In the genomic region with DNA sequence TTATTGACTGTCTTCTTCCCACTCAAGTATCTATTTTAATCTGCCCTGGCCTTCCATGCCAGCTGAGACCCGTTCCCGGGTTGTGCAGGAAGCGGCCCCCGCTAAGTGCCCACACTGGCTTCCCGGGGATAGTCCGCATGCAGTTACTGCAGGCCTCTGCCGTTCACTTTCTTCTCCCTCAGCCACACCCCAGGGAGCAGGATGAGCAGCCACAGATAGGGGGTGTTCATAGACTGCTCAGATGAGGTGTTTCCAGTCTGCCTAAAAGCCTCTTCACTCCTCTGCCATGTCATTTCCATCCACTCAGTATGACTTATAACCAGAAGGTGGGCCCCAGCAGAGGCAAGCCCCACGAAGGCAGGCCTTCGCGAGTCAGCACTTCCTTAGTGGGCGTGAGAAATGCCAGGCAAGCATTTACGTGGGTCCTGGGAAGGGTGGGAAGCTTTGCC, we compare ENCODE assay signal across 9 cellular contexts. TPM values are rescaled to one million over a fixed set of nuclear protein-coding genes. Genes with fewer than 3 reads are reported as not detected.
DNase-seq lines count a peak whose midpoint lies in the region; ATAC-seq, FAIRE-seq and TF ChIP-seq lines count a peak whose summit lies in the region.
"Had no signal": no experiment of that assay in that cellular context is flagged by ENCODE, and none has a peak within 500 bp of the region (broad histone marks: within the 10 kb centered on the region; RNA-seq: fewer than 3 reads in every experiment).

No MANE protein-coding gene starts in this region.

- peaks cover 68% of the 10 kb centered on the region for H3K36me3 ChIP-seq in BLaER1
- H3K36me3 ChIP-seq in K562 (ENCODE audit: control insufficient read depth, insufficient read depth, low read length): peaks cover 65% of the 10 kb centered on the region; the same call in 2 of the 3 replicates
- H3K36me3 ChIP-seq in trophoblast cell (ENCODE audit: control insufficient read depth in 1 of 2, insufficient read depth in 2 of 2, low read length in 2 of 2): peaks cover 12 to 15% of the 10 kb centered on the region in 2 experiments

- H3K4me2 ChIP-seq in BLaER1 (peak overlapping the region; percentile 82), K562 (ENCODE audit: insufficient read depth, low read length) (no peak overlapping the region), trophoblast cell (ENCODE audit: low read length) (no peak overlapping the region)

- no peak overlapping the region for H3K4ac ChIP-seq in trophoblast cell (ENCODE audit: low read depth, low read length)

- intact Hi-C loops in K562 (cut with micrococcal nuclease): no loop called here

- H2AK5ac ChIP-seq in trophoblast cell (ENCODE audit: low read length): no peak overlapping the region

- TF ChIP-seq RAD21 in K562 (CRISPR knock-in tag; conservative IDR thresholded peaks at IDR 0.05 in 1 of 2, IDR thresholded peaks at IDR 0.05 in 1 of 2): no peak

- TF ChIP-seq CTCF in K562 (IDR thresholded peaks at IDR 0.05 in 2 of 3, conservative IDR thresholded peaks at IDR 0.05 in 1 of 3; ENCODE audit: insufficient read depth in 2 of 3, low read depth in 1 of 3, low read length in 3 of 3): no peak

- H2AFZ ChIP-seq in K562 (ENCODE audit: low read depth, low read length): no peak overlapping the region
- H2AFZ ChIP-seq in trophoblast cell (ENCODE audit: insufficient read depth, low read length, poor library complexity): no peak overlapping the region

- peaks cover 42% of the 10 kb centered on the region for H4K20me1 ChIP-seq in BLaER1
- H4K20me1 ChIP-seq in K562 (replicated peaks; ENCODE audit: control insufficient read depth, insufficient read depth, low read length): no peaks in the 10 kb centered on the region; the same call in 1 of the 2 replicates

- H3K23ac ChIP-seq in trophoblast cell (ENCODE audit: low read length): no peak overlapping the region

- H4K8ac ChIP-seq in trophoblast cell (ENCODE audit: low read depth, low read length): no peak overlapping the region

- H3K9me1 ChIP-seq in K562 (ENCODE audit: control insufficient read depth, insufficient read depth, low read length): peaks cover 2% of the 10 kb centered on the region

- H3K4me3 ChIP-seq in BLaER1 (no peak overlapping the region), K562 (no peak overlapping the region), trophoblast cell (ENCODE audit: low read depth, low read length) (no peak overlapping the region)
- H3K4me3 ChIP-seq in Jurkat, Clone E6-1 (ENCODE audit: low read length): no peak overlapping the region

- no peak overlapping the region for H3K14ac ChIP-seq in trophoblast cell (ENCODE audit: low read length)

- peaks cover 4% of the 10 kb centered on the region; the same call in 1 of the 2 replicates for H3K9me3 ChIP-seq in BLaER1
- H3K9me3 ChIP-seq in K562 (replicated peaks; ENCODE audit: control insufficient read depth, insufficient read depth, low read depth, low read length): no peaks in the 10 kb centered on the region
- peaks cover 2% of the 10 kb centered on the region for H3K9me3 ChIP-seq in trophoblast cell (ENCODE audit: insufficient read depth, low read depth, low read length)

- H2BK120ac ChIP-seq in trophoblast cell (ENCODE audit: insufficient read depth, low read length, poor library complexity): no peak overlapping the region

- peak overlapping the region; percentile 44 for H3K27ac ChIP-seq in BLaER1
- H3K27ac ChIP-seq in K562 (ENCODE audit: extremely low read depth, low read depth, low read length): no peak overlapping the region
- H3K27ac ChIP-seq in trophoblast cell (ENCODE audit: low read depth, low read length): no peak overlapping the region

- FAIRE-seq in K562 (lab: Jason Lieb, UNC): no peak

- no peaks in the 10 kb centered on the region for H3K79me1 ChIP-seq in trophoblast cell (ENCODE audit: low read length)

- H3K4me1 ChIP-seq in BLaER1: peaks cover 76% of the 10 kb centered on the region
- no peaks in the 10 kb centered on the region; a peak in 2 of 5 replicates for H3K4me1 ChIP-seq in K562 (replicated peaks in 1 of 2; ENCODE audit: control insufficient read depth in 2 of 2, insufficient read depth in 2 of 2, low read length in 2 of 2)
- H3K4me1 ChIP-seq in trophoblast cell (ENCODE audit: control insufficient read depth in 1 of 2, insufficient read depth in 2 of 2, low read length in 2 of 2): no peaks in the 10 kb centered on the region

- peak overlapping the region; percentile 23 for H3K18ac ChIP-seq in trophoblast cell (ENCODE audit: low read length)

- no peaks in the 10 kb centered on the region for H3K27me3 ChIP-seq in BLaER1
- no peaks in the 10 kb centered on the region for H3K27me3 ChIP-seq in K562 (ENCODE audit: control insufficient read depth in 2 of 2, insufficient read depth in 2 of 2, low read length in 2 of 2)
- no peaks in the 10 kb centered on the region for H3K27me3 ChIP-seq in trophoblast cell (ENCODE audit: insufficient read depth, low read length)

- in situ Hi-C loops in K562 (cut with MboI): no loop called here

- H4K91ac ChIP-seq in trophoblast cell (ENCODE audit: low read depth, low read length): no peak overlapping the region

- TF ChIP-seq EP300 in K562 (IDR thresholded peaks at IDR 0.05; ENCODE audit: low read length): no peak

- 80% methylated on average over 10 of the region's 12 CpGs for WGBS in K562 (ENCODE audit: insufficient coverage, low coverage, missing lambda C conversion rate)
- no CpG with 5 or more reads among the region's 12 CpGs for WGBS in trophoblast cell (ENCODE audit: extremely low coverage, insufficient coverage, insufficient read length)

- POLR2A ChIA-PET in K562 (lab: Yijun Ruan, JAX): interaction anchor here (0.6 kb wide), 1 partner anchor 151 kb away, joined by 3 read pairs; no protein-coding TSS in a partner anchor

- DNase-seq in Jurkat, Clone E6-1 (ENCODE audit: low read depth, low spot score): peak; percentile 50
- DNase-seq in K562 (ENCODE audit: extremely low read depth in 1 of 4, low spot score in 3 of 4) (no peak), trophoblast cell (no peak), ecto neural progenitor cell (ENCODE audit: low spot score) (no peak)
- DNase-seq: NCI-H82 had no signal

- H2BK5ac ChIP-seq in trophoblast cell (ENCODE audit: low read depth, low read length, poor library complexity): no peak overlapping the region

- CTCF ChIA-PET in K562 (lab: Yijun Ruan, JAX; ENCODE audit: low intra/inter-chr PET ratio): no interaction called here

- ATAC-seq in K562: no peak
- no peak for ATAC-seq in GM18505 (IDR thresholded peaks at IDR 0.05; ENCODE audit: unreplicated experiment)
- ATAC-seq in HG03442 (IDR thresholded peaks at IDR 0.05; ENCODE audit: unreplicated experiment): no peak
- no peak for ATAC-seq in HG03565 (IDR thresholded peaks at IDR 0.05; ENCODE audit: unreplicated experiment)

- H4K12ac ChIP-seq in trophoblast cell (ENCODE audit: low read depth, low read length): no peak overlapping the region

- H3K9ac ChIP-seq in BLaER1 (peak overlapping the region; percentile 57; the same call in 1 of the 2 replicates), K562 (ENCODE audit: insufficient read depth in 1 of 2, low read depth in 2 of 2, low read length in 2 of 2) (no peak overlapping the region), trophoblast cell (ENCODE audit: low read length) (no peak overlapping the region)

- peaks cover 67% of the 10 kb centered on the region for H3K79me2 ChIP-seq in K562 (ENCODE audit: control insufficient read depth, insufficient read depth, low read length)
- no peaks in the 10 kb centered on the region for H3K79me2 ChIP-seq in trophoblast cell (ENCODE audit: control insufficient read depth, insufficient read depth, low read length, poor library complexity)

- H2BK12ac ChIP-seq in trophoblast cell (ENCODE audit: low read length): no peak overlapping the region

- TF ChIP-seq POLR2A in K562 (conservative IDR thresholded peaks at IDR 0.05): no peak
- TF ChIP-seq POLR2A in GM18505 (IDR thresholded peaks at IDR 0.05; ENCODE audit: borderline replicate concordance, extremely low read depth, insufficient read depth, insufficient read length): no peak

- BruUV-seq in K562 (replicated peaks; lab: Mats Ljungman, UMichigan): no TSS peak

RNA-seq across cellular contexts. Expression of gene MED9, which starts 7.7 kb away (rescaled TPM):
- polyA plus RNA-seq in Jurkat, Clone E6-1 (2012; ENCODE audit: insufficient read depth, insufficient read length): 16.1 TPM
- total RNA-seq in K562 (2011; cell fraction: chromatin; rRNA removed; ENCODE audit: low replicate concordance): 33.8 and 39.7 TPM in 2 replicates
- 29.3 and 37.5 TPM in 2 replicates for total RNA-seq in K562 (2011; cell fraction: nucleolus; rRNA removed)
- total RNA-seq in K562 (2011; cell fraction: nucleoplasm; rRNA removed): 33.7 and 41.4 TPM in 2 replicates
- total RNA-seq in K562 (2014; rRNA removed) (13.4 and 19.0 TPM in 2 replicates), K562 (2014; rRNA removed; fragmentation: Illumina TruSeq; extraction: Trizol) (11.8 and 12.3 TPM in 2 replicates), K562 (2015; rRNA removed; fragmentation: Illumina TruSeq; extraction: Trizol) (11.7 and 12.7 TPM in 2 replicates), K562 (2021) (15.3 and 15.5 TPM in 2 replicates)
- polyA plus RNA-seq in K562 (2011; rRNA removed) (12.7 and 13.3 TPM in 2 replicates), K562 (2014; fragmentation: Illumina TruSeq; extraction: Trizol) (11.9 and 14.2 TPM in 2 replicates), K562 (2014; fragmentation: Nextera tagmentation; extraction: Ambion mirVana) (1 to 10 TPM; 2.2 to 2.4 TPM), K562 (2014; rRNA removed) (15.8 and 16.1 TPM in 2 replicates)
- polyA plus RNA-seq in K562 (2011; cell fraction: cytosol; rRNA removed): 15.8 and 18.2 TPM in 2 replicates
- 15.7 and 16.3 TPM in 2 replicates for polyA plus RNA-seq in K562 (2011; cell fraction: nucleus; rRNA removed)
- polyA plus RNA-seq in K562 (2012): 9.7 and 10.4 TPM in 2 replicates
- 12.5 and 13.2 TPM in 2 replicates for polyA minus RNA-seq in K562 (2011; rRNA and poly(A)+ RNA removed)
- polyA minus RNA-seq in K562 (2011; cell fraction: cytosol; rRNA and poly(A)+ RNA removed): 8.5 and 9.4 TPM in 2 replicates
- polyA minus RNA-seq in K562 (2011; cell fraction: nucleus; rRNA and poly(A)+ RNA removed): 18.0 and 18.4 TPM in 2 replicates
- polyA plus RNA-seq in trophoblast cell (2013): 10.0 and 10.1 TPM in 2 replicates

RNA-seq across cellular contexts. Expression of gene RASD1, which starts 11.7 kb away (rescaled TPM):
- not detected for polyA plus RNA-seq in Jurkat, Clone E6-1 (2012; ENCODE audit: insufficient read depth, insufficient read length)
- not detected in 2 replicates for total RNA-seq in K562 (2011; cell fraction: chromatin; rRNA removed; ENCODE audit: low replicate concordance)
- total RNA-seq in K562 (2011; cell fraction: nucleolus; rRNA removed): 0.17 and 0.26 TPM in 2 replicates
- 0.29 TPM in 1 of 2 replicates, not detected in the other for total RNA-seq in K562 (2011; cell fraction: nucleoplasm; rRNA removed)
- total RNA-seq in K562 (2014; rRNA removed): 0.08 TPM in 1 of 2 replicates, not detected in the other
- not detected in 2 replicates for total RNA-seq in K562 (2014; rRNA removed; fragmentation: Illumina TruSeq; extraction: Trizol)
- not detected in 2 replicates for total RNA-seq in K562 (2015; rRNA removed; fragmentation: Illumina TruSeq; extraction: Trizol)
- total RNA-seq in K562 (2021): 0.11 and 0.16 TPM in 2 replicates
- polyA plus RNA-seq in K562 (2011; rRNA removed): not detected in 2 replicates
- polyA plus RNA-seq in K562 (2011; cell fraction: cytosol; rRNA removed): 0.04 and 0.10 TPM in 2 replicates
- polyA plus RNA-seq in K562 (2011; cell fraction: nucleus; rRNA removed): 0.11 and 0.21 TPM in 2 replicates
- not detected in 2 replicates for polyA plus RNA-seq in K562 (2012)
- polyA plus RNA-seq in K562 (2014; fragmentation: Illumina TruSeq; extraction: Trizol): not detected in 2 replicates
- not detected for polyA plus RNA-seq in K562 (2014; fragmentation: Nextera tagmentation; extraction: Ambion mirVana)
- polyA plus RNA-seq in K562 (2014; rRNA removed): not detected in 2 replicates
- polyA minus RNA-seq in K562 (2011; rRNA and poly(A)+ RNA removed): not detected in 2 replicates
- polyA minus RNA-seq in K562 (2011; cell fraction: cytosol; rRNA and poly(A)+ RNA removed): not detected in 2 replicates
- 0.27 and 0.56 TPM in 2 replicates for polyA minus RNA-seq in K562 (2011; cell fraction: nucleus; rRNA and poly(A)+ RNA removed)
- 0.49 and 0.68 TPM in 2 replicates for polyA plus RNA-seq in trophoblast cell (2013)
